ENCODE assay signal across 1 cellular context in genomic region chr2:230968921-230969672, GRCh38.
TF ChIP-seq lines count a peak whose summit lies in the region.

No MANE protein-coding gene starts in this region.

TF ChIP-seq in GM23338, 12 proteins besides CTCF, POLR2A, EP300 and RAD21 (continued from another document):
- TF ChIP-seq, protein P1, sequence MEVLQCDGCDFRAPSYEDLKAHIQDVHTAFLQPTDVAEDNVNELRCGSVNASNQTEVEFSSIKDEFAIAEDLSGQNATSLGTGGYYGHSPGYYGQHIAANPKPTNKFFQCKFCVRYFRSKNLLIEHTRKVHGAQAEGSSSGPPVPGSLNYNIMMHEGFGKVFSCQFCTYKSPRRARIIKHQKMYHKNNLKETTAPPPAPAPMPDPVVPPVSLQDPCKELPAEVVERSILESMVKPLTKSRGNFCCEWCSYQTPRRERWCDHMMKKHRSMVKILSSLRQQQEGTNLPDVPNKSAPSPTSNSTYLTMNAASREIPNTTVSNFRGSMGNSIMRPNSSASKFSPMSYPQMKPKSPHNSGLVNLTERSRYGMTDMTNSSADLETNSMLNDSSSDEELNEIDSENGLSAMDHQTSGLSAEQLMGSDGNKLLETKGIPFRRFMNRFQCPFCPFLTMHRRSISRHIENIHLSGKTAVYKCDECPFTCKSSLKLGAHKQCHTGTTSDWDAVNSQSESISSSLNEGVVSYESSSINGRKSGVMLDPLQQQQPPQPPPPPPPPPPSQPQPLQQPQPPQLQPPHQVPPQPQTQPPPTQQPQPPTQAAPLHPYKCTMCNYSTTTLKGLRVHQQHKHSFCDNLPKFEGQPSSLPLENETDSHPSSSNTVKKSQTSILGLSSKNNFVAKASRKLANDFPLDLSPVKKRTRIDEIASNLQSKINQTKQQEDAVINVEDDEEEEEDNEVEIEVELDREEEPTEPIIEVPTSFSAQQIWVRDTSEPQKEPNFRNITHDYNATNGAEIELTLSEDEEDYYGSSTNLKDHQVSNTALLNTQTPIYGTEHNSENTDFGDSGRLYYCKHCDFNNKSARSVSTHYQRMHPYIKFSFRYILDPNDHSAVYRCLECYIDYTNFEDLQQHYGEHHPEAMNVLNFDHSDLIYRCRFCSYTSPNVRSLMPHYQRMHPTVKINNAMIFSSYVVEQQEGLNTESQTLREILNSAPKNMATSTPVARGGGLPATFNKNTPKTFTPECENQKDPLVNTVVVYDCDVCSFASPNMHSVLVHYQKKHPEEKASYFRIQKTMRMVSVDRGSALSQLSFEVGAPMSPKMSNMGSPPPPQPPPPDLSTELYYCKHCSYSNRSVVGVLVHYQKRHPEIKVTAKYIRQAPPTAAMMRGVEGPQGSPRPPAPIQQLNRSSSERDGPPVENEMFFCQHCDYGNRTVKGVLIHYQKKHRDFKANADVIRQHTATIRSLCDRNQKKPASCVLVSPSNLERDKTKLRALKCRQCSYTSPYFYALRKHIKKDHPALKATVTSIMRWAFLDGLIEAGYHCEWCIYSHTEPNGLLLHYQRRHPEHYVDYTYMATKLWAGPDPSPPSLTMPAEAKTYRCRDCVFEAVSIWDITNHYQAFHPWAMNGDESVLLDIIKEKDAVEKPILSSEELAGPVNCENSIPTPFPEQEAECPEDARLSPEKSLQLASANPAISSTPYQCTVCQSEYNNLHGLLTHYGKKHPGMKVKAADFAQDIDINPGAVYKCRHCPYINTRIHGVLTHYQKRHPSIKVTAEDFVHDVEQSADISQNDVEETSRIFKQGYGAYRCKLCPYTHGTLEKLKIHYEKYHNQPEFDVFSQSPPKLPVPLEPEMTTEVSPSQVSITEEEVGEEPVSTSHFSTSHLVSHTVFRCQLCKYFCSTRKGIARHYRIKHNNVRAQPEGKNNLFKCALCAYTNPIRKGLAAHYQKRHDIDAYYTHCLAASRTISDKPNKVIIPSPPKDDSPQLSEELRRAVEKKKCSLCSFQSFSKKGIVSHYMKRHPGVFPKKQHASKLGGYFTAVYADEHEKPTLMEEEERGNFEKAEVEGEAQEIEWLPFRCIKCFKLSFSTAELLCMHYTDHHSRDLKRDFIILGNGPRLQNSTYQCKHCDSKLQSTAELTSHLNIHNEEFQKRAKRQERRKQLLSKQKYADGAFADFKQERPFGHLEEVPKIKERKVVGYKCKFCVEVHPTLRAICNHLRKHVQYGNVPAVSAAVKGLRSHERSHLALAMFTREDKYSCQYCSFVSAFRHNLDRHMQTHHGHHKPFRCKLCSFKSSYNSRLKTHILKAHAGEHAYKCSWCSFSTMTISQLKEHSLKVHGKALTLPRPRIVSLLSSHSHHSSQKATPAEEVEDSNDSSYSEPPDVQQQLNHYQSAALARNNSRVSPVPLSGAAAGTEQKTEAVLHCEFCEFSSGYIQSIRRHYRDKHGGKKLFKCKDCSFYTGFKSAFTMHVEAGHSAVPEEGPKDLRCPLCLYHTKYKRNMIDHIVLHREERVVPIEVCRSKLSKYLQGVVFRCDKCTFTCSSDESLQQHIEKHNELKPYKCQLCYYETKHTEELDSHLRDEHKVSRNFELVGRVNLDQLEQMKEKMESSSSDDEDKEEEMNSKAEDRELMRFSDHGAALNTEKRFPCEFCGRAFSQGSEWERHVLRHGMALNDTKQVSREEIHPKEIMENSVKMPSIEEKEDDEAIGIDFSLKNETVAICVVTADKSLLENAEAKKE (CRISPR knock-in tag; IDR thresholded peaks at IDR 0.05) = no peak
